ENCODE assay signal across 20 cellular contexts in the genomic region with DNA sequence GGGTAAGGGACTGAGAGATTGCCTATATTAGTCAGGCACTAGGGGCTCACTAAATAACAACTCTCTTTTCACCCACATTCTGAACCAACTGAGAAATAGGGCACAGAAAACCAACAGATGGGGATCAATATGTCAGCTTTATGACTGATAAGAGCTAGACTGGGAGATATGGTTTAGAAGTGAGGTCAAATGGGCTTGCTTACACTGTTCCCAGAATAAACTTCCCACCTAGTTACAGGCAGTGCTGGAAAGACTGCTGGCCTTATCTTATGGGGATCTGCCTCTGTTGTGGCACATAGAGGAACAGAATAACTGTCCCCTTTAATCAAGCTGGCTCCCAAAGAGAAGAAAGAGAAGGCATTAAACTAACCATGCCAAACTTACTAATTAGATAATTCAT.
"Had no signal": no experiment of that assay in that cellular context is flagged by ENCODE, and none has a peak within 500 bp of the region (broad histone marks: within the 10 kb centered on the region; RNA-seq: fewer than 3 reads in every experiment).

No MANE protein-coding gene starts in this region.

- H3K27ac Mint-ChIP-seq: activated CD4-positive, alpha-beta memory T cell treated with anti-CD3 and anti-CD28 coated beads, Interleukin-2, amount 10 ng/mL, durations not matched to agents 7 days and 5 days; activated CD4-positive, alpha-beta T cell treated with anti-CD3 and anti-CD28 coated beads for 36 hours; activated naive CD4-positive, alpha-beta T cell treated with anti-CD3 and anti-CD28 coated beads, Interleukin-2, amount 10 ng/mL, durations not matched to agents 7 days and 5 days; activated T-cell treated with anti-CD3 and anti-CD28 coated beads, Interleukin-2, amount 50 U/mL, for 24 hours; nephron had no signal

- H3K27me3 ChIP-seq: gastroesophageal sphincter, transverse colon, vagina had no signal

- H3K4me3 Mint-ChIP-seq: activated CD4-positive, alpha-beta memory T cell treated with anti-CD3 and anti-CD28 coated beads, Interleukin-2, amount 10 ng/mL, durations not matched to agents 7 days and 5 days; activated CD4-positive, alpha-beta T cell treated with anti-CD3 and anti-CD28 coated beads for 36 hours; activated naive CD4-positive, alpha-beta T cell treated with anti-CD3 and anti-CD28 coated beads, Interleukin-2, amount 10 ng/mL, durations not matched to agents 7 days and 5 days; activated T-cell treated with anti-CD3 and anti-CD28 coated beads, Interleukin-2, amount 50 U/mL, for 24 hours; nephron had no signal

- ATAC-seq: activated CD4-positive, alpha-beta T cell treated with anti-CD3 and anti-CD28 coated beads for 36 hours; gastroesophageal sphincter; left cardiac atrium; right cardiac atrium; stimulated activated naive CD8-positive, alpha-beta T cell treated with anti-CD3 and anti-CD28 coated beads, Interleukin-15, Interleukin-2, amounts not matched to agents 100 U/mL and 50 U/mL, for 24 hours had no signal

- H3K4me3 ChIP-seq: gastroesophageal sphincter, lung, prostate gland, transverse colon, vagina had no signal

- H3K9me3 ChIP-seq: gastroesophageal sphincter, prostate gland, transverse colon, vagina had no signal

- H3K36me3 ChIP-seq: gastroesophageal sphincter, prostate gland, transverse colon, vagina had no signal

- H3K27ac ChIP-seq: gastroesophageal sphincter, prostate gland, transverse colon, vagina, VCaP had no signal

- H3K4me1 Mint-ChIP-seq: nephron had no signal

- FAIRE-seq: astrocyte, small intestine had no signal

- DNase-seq: activated CD4-positive, alpha-beta memory T cell treated with anti-CD3 and anti-CD28 coated beads, Interleukin-2, amount 10 ng/mL, durations not matched to agents 7 days and 5 days; activated CD4-positive, alpha-beta T cell treated with anti-CD3 and anti-CD28 coated beads for 36 hours; activated naive CD4-positive, alpha-beta T cell treated with anti-CD3 and anti-CD28 coated beads, Interleukin-2, amount 10 ng/mL, durations not matched to agents 7 days and 5 days; activated T-cell treated with anti-CD3 and anti-CD28 coated beads, Interleukin-2, amount 50 U/mL, for 24 hours; erythroblast; left cardiac atrium; nucleus accumbens; right cardiac atrium; small intestine; stimulated activated CD4-positive, alpha-beta T cell treated with anti-CD3 and anti-CD28 coated beads, Interleukin-4, amount 100 ng/mL, for 24 hours; stimulated activated naive CD8-positive, alpha-beta T cell treated with anti-CD3 and anti-CD28 coated beads, Interleukin-15, Interleukin-2, amounts not matched to agents 100 U/mL and 50 U/mL, for 24 hours; T1000; transverse colon had no signal

- H3K4me1 ChIP-seq: prostate gland, transverse colon, vagina had no signal

- H3K27me3 Mint-ChIP-seq: activated CD4-positive, alpha-beta memory T cell treated with anti-CD3 and anti-CD28 coated beads, Interleukin-2, amount 10 ng/mL, durations not matched to agents 7 days and 5 days; activated CD4-positive, alpha-beta T cell treated with anti-CD3 and anti-CD28 coated beads for 36 hours; activated T-cell treated with anti-CD3 and anti-CD28 coated beads, Interleukin-2, amount 50 U/mL, for 24 hours had no signal

- H3K9me3 Mint-ChIP-seq: activated CD4-positive, alpha-beta memory T cell treated with anti-CD3 and anti-CD28 coated beads, Interleukin-2, amount 10 ng/mL, durations not matched to agents 7 days and 5 days; activated naive CD4-positive, alpha-beta T cell treated with anti-CD3 and anti-CD28 coated beads, Interleukin-2, amount 10 ng/mL, durations not matched to agents 7 days and 5 days; activated T-cell treated with anti-CD3 and anti-CD28 coated beads, Interleukin-2, amount 50 U/mL, for 24 hours; nephron had no signal
